Comparison of ENCODE assay signal across 21 cellular contexts in genomic region chr4:54213001-54213400, GRCh38. TPM values are rescaled to one million over a fixed set of nuclear protein-coding genes. Genes with fewer than 3 reads are reported as not detected.
DNase-seq lines count a peak whose midpoint lies in the region; ATAC-seq and TF ChIP-seq lines count a peak whose summit lies in the region.
"Had no signal": no experiment of that assay in that cellular context is flagged by ENCODE, and none has a peak within 500 bp of the region (broad histone marks: within the 10 kb centered on the region; RNA-seq: fewer than 3 reads in every experiment).

No MANE protein-coding gene starts in this region.

- H3K27me3 ChIP-seq in IMR-90 (ENCODE audit: control insufficient read depth, insufficient read depth, low read length) (no peaks in the 10 kb centered on the region), neural progenitor cell (peaks cover 9% of the 10 kb centered on the region), colonic mucosa (peaks cover under 1% of the 10 kb centered on the region)

- H3K9ac ChIP-seq in IMR-90 (ENCODE audit: low read depth, low read length) (no peak overlapping the region), neural progenitor cell (no peak overlapping the region), colonic mucosa (ENCODE audit: low read depth in 2 of 2, low read length in 2 of 2) (no peak overlapping the region)

- no peaks in the 10 kb centered on the region for H3F3A ChIP-seq in neural progenitor cell (ENCODE audit: low read depth)

- no peak overlapping the region for H2BK5ac ChIP-seq in IMR-90 (ENCODE audit: low read depth, low read length, poor library complexity, severe bottlenecking)

- no TSS peak for BruUV-seq in IMR-90 (replicated peaks; lab: Mats Ljungman, UMichigan)

- H4K20me1 ChIP-seq in IMR-90 (ENCODE audit: insufficient read depth, low read length) (no peaks in the 10 kb centered on the region), neural progenitor cell (ENCODE audit: low read depth) (no peaks in the 10 kb centered on the region)

- dilution Hi-C loops in IMR-90 (cut with HindIII; ENCODE audit: low sequenced_read_pairs, unreplicated experiment): no loop called here

- WGBS in IMR-90 (ENCODE audit: extremely low coverage in 2 of 2, insufficient read length in 1 of 2), 2 experiments: 100% methylated on average over 1 of the region's 3 CpGs; no CpG with 5 or more reads in 1 of the 2 experiments

- H3K56ac ChIP-seq in IMR-90 (ENCODE audit: extremely low read depth, insufficient read depth, low read length): no peak overlapping the region

- intact Hi-C loops in IMR-90 (cut with micrococcal nuclease): no loop called here
- intact Hi-C loops in activated naive CD4-positive, alpha-beta T cell treated with anti-CD3 and anti-CD28 coated beads for 36 hours (cut with micrococcal nuclease): no loop called here
- intact Hi-C loops in colonic mucosa (cut with DNase I): loop anchor here (10.0 kb wide), 2 partner anchors 108 to 508 kb away; partner anchors contain the start of gene GSX2

- H3K36me3 ChIP-seq in IMR-90 (ENCODE audit: control insufficient read depth, insufficient read depth, low read length) (no peaks in the 10 kb centered on the region), neural progenitor cell (no peaks in the 10 kb centered on the region), colonic mucosa (no peaks in the 10 kb centered on the region)

- no peak overlapping the region for H3K4me2 ChIP-seq in IMR-90 (ENCODE audit: low read depth, low read length)
- no peak overlapping the region for H3K4me2 ChIP-seq in neural progenitor cell
- H3K4me2 ChIP-seq: A549 had no signal

- H3K4ac ChIP-seq in IMR-90 (ENCODE audit: low read depth, low read length): no peak overlapping the region

- no peaks in the 10 kb centered on the region for H3K9me3 ChIP-seq in IMR-90 (ENCODE audit: control insufficient read depth, insufficient read depth, low read length)
- H3K9me3 ChIP-seq in neural progenitor cell (ENCODE audit: low read depth): no peaks in the 10 kb centered on the region
- no peaks in the 10 kb centered on the region for H3K9me3 ChIP-seq in colonic mucosa
- H3K9me3 ChIP-seq: A549 had no signal

- H3K9me1 ChIP-seq in IMR-90 (ENCODE audit: insufficient read depth, low read length): no peaks in the 10 kb centered on the region

- TF ChIP-seq CTCF in AG10803 (conservative IDR thresholded peaks at IDR 0.05; ENCODE audit: low read length) (no peak), IMR-90 (conservative IDR thresholded peaks at IDR 0.05; ENCODE audit: low read depth, low read length) (no peak), fibroblast of mammary gland (conservative IDR thresholded peaks at IDR 0.05; ENCODE audit: control insufficient read depth, insufficient read depth, low read depth, low read length) (no peak), neural progenitor cell (IDR thresholded peaks at IDR 0.05) (no peak), colonic mucosa (IDR thresholded peaks at IDR 0.05) (no peak)

- H3K79me1 ChIP-seq in IMR-90 (ENCODE audit: low read depth in 1 of 2, low read length in 2 of 2): peaks cover 0 to 1% of the 10 kb centered on the region in 2 experiments; a peak in 1 of 4 replicates

- in situ Hi-C loops in IMR-90 (cut with MboI; ENCODE audit: low sequenced_read_pairs): loop anchor here (10.0 kb wide), 1 partner anchor 148 kb away; the partner anchor contains the start of gene CHIC2

- no peak overlapping the region for H3K14ac ChIP-seq in IMR-90 (replicated peaks; ENCODE audit: low read depth, low read length)

- peaks cover 5% of the 10 kb centered on the region for H3K4me1 Mint-ChIP-seq in neural progenitor cell
- H3K4me1 Mint-ChIP-seq in activated naive CD4-positive, alpha-beta T cell treated with anti-CD3 and anti-CD28 coated beads for 36 hours (ENCODE audit: low read depth): peaks cover 4% of the 10 kb centered on the region
- H3K4me1 Mint-ChIP-seq in activated CD8-positive, alpha-beta memory T cell treated with anti-CD3 and anti-CD28 coated beads, Interleukin-2, amount 10 ng/mL, durations not matched to agents 7 days and 5 days: peaks cover 4% of the 10 kb centered on the region

- H4K91ac ChIP-seq in IMR-90 (ENCODE audit: insufficient read depth, low read depth, low read length): no peak overlapping the region

- no peaks in the 10 kb centered on the region for H3K79me2 ChIP-seq in neural progenitor cell (ENCODE audit: low read depth)

- no peak overlapping the region for H3K27ac Mint-ChIP-seq in neural progenitor cell
- no peak overlapping the region for H3K27ac Mint-ChIP-seq in activated naive CD4-positive, alpha-beta T cell treated with anti-CD3 and anti-CD28 coated beads for 36 hours
- no peak overlapping the region for H3K27ac Mint-ChIP-seq in activated CD8-positive, alpha-beta memory T cell treated with anti-CD3 and anti-CD28 coated beads, Interleukin-2, amount 10 ng/mL, durations not matched to agents 7 days and 5 days
- H3K27ac Mint-ChIP-seq: IgD-negative memory B cell had no signal

- no peak for ATAC-seq in IMR-90 (ENCODE audit: low read depth)
- no peak for ATAC-seq in activated CD8-positive, alpha-beta memory T cell treated with anti-CD3 and anti-CD28 coated beads, Interleukin-2, amount 10 ng/mL, durations not matched to agents 7 days and 5 days
- ATAC-seq: A549, HCT116, PC-3 had no signal

- POLR2A ChIA-PET in IMR-90 (lab: Charles Lee; ENCODE audit: unreplicated experiment): interaction anchor here (0.6 kb wide), 1 partner anchor 845 kb away, joined by 10 read pairs; no protein-coding TSS in a partner anchor

- H3K9me3 Mint-ChIP-seq in neural progenitor cell: peaks cover 4% of the 10 kb centered on the region
- no peaks in the 10 kb centered on the region for H3K9me3 Mint-ChIP-seq in activated naive CD4-positive, alpha-beta T cell treated with anti-CD3 and anti-CD28 coated beads for 36 hours
- H3K9me3 Mint-ChIP-seq in activated CD8-positive, alpha-beta memory T cell treated with anti-CD3 and anti-CD28 coated beads, Interleukin-2, amount 10 ng/mL, durations not matched to agents 7 days and 5 days (ENCODE audit: low read depth): no peaks in the 10 kb centered on the region

- no peak overlapping the region for H2AK9ac ChIP-seq in IMR-90 (replicated peaks; ENCODE audit: low read depth, low read length, poor library complexity)

- H2AFZ ChIP-seq in IMR-90 (replicated peaks; ENCODE audit: low read length, poor library complexity) (peak overlapping the region; percentile 47), neural progenitor cell (replicated peaks) (peak overlapping the region; percentile 42)

- H3K4me3 Mint-ChIP-seq in neural progenitor cell: no peak overlapping the region
- H3K4me3 Mint-ChIP-seq in activated naive CD4-positive, alpha-beta T cell treated with anti-CD3 and anti-CD28 coated beads for 36 hours: no peak overlapping the region
- H3K4me3 Mint-ChIP-seq in activated CD8-positive, alpha-beta memory T cell treated with anti-CD3 and anti-CD28 coated beads, Interleukin-2, amount 10 ng/mL, durations not matched to agents 7 days and 5 days: no peak overlapping the region
- H3K4me3 Mint-ChIP-seq: IgD-negative memory B cell had no signal

- H3K27me3 Mint-ChIP-seq in neural progenitor cell (ENCODE audit: insufficient read depth, low read depth): peaks cover 5% of the 10 kb centered on the region
- H3K27me3 Mint-ChIP-seq in activated naive CD4-positive, alpha-beta T cell treated with anti-CD3 and anti-CD28 coated beads for 36 hours (ENCODE audit: low read depth): peaks cover 24% of the 10 kb centered on the region
- H3K27me3 Mint-ChIP-seq in activated CD8-positive, alpha-beta memory T cell treated with anti-CD3 and anti-CD28 coated beads, Interleukin-2, amount 10 ng/mL, durations not matched to agents 7 days and 5 days: peaks cover 16% of the 10 kb centered on the region

- DNase-seq in AG10803 (ENCODE audit: low read depth) (peak; percentile 31), IMR-90 (no peak), fibroblast of mammary gland (ENCODE audit: low read depth) (peak; percentile 5), neural progenitor cell (ENCODE audit: low spot score) (no peak), colonic mucosa (no peak)
- DNase-seq in activated naive CD4-positive, alpha-beta T cell treated with anti-CD3 and anti-CD28 coated beads for 36 hours: no peak
- no peak for DNase-seq in activated CD8-positive, alpha-beta memory T cell treated with anti-CD3 and anti-CD28 coated beads, Interleukin-2, amount 10 ng/mL, durations not matched to agents 7 days and 5 days
- DNase-seq: AML-193, DMS79 treated with DMSO at 0.1 percent for 48 hours, GOT3, Karpas-422, NCI-H1417 treated with DMSO at 0.1 percent for 48 hours, NCI-H1930, NCI-H345, NCI-H524 treated with DMSO at 0.1 percent for 48 hours, PC-3 had no signal

- no peak for TF ChIP-seq POLR2A in IMR-90 (IDR thresholded peaks at IDR 0.05; ENCODE audit: low read depth, low read length)

- no peak overlapping the region for H4K8ac ChIP-seq in IMR-90 (ENCODE audit: low read depth in 2 of 2, low read length in 2 of 2)

- no peaks in the 10 kb centered on the region; the same call in 1 of the 2 replicates for H3K4me1 ChIP-seq in IMR-90 (ENCODE audit: control insufficient read depth, insufficient read depth, low read length)
- H3K4me1 ChIP-seq in neural progenitor cell: no peaks in the 10 kb centered on the region
- H3K4me1 ChIP-seq in colonic mucosa: no peaks in the 10 kb centered on the region

- no peak overlapping the region for H3K18ac ChIP-seq in IMR-90 (ENCODE audit: low read depth, low read length)

- H2AK5ac ChIP-seq in IMR-90 (ENCODE audit: low read depth, low read length): no peak overlapping the region

- H3K27ac ChIP-seq in IMR-90 (ENCODE audit: insufficient read depth, low read length) (no peak overlapping the region), neural progenitor cell (no peak overlapping the region), colonic mucosa (no peak overlapping the region)
- H3K27ac ChIP-seq: A549, C4-2B had no signal

- CTCF ChIA-PET in IMR-90 (lab: Yijun Ruan, JAX): no interaction called here
- CTCF ChIA-PET in activated naive CD4-positive, alpha-beta T cell treated with anti-CD3 and anti-CD28 coated beads for 36 hours (lab: Charles Lee): interaction anchor here (1.1 to 8.8 kb wide), 4 partner anchors 10 to 283 kb away, joined by 3 to 132 read pairs (median 4); no protein-coding TSS in a partner anchor
- CTCF ChIA-PET in activated CD8-positive, alpha-beta memory T cell treated with anti-CD3 and anti-CD28 coated beads, Interleukin-2, amount 10 ng/mL, durations not matched to agents 7 days and 5 days (lab: Charles Lee): interaction anchor here (1.5 to 2.1 kb wide), 2 partner anchors 21 to 304 kb away, joined by 6 to 8 read pairs; no protein-coding TSS in a partner anchor

- H2BK120ac ChIP-seq in IMR-90 (ENCODE audit: low read depth, low read length): 0 out of 2 replicates have a peak overlapping the region, but pooled peaks have one; percentile 32

- H4K5ac ChIP-seq in IMR-90 (ENCODE audit: low read depth, low read length): no peak overlapping the region

- TF ChIP-seq RAD21 in IMR-90 (IDR thresholded peaks at IDR 0.05; ENCODE audit: low read length): no peak

- no peaks in the 10 kb centered on the region for H3K36me3 Mint-ChIP-seq in neural progenitor cell
- H3K36me3 Mint-ChIP-seq in activated naive CD4-positive, alpha-beta T cell treated with anti-CD3 and anti-CD28 coated beads for 36 hours (ENCODE audit: low read depth): no peaks in the 10 kb centered on the region
- H3K36me3 Mint-ChIP-seq in activated CD8-positive, alpha-beta memory T cell treated with anti-CD3 and anti-CD28 coated beads, Interleukin-2, amount 10 ng/mL, durations not matched to agents 7 days and 5 days: no peaks in the 10 kb centered on the region

- no peak overlapping the region for H2BK15ac ChIP-seq in IMR-90 (ENCODE audit: low read depth, low read length)

- no peak overlapping the region for H3K23ac ChIP-seq in IMR-90 (ENCODE audit: low read depth, low read length)

- H3K4me3 ChIP-seq in AG10803 (ENCODE audit: low read length) (no peak overlapping the region), IMR-90 (ENCODE audit: insufficient read depth, low read depth, low read length) (no peak overlapping the region), fibroblast of mammary gland (ENCODE audit: control insufficient read depth, low read depth, low read length) (no peak overlapping the region), neural progenitor cell (no peak overlapping the region), colonic mucosa (no peak overlapping the region)
- H3K4me3 ChIP-seq: A549 had no signal

- no peak overlapping the region for H2BK20ac ChIP-seq in IMR-90 (ENCODE audit: low read depth, low read length)

RNA-seq across cellular contexts. Expression of gene PDGFRA, which starts 16.1 kb away (rescaled TPM):
- total RNA-seq in IMR-90 (2012; rRNA removed) (157 and 168 TPM in 2 replicates), neural progenitor cell (ENCODE audit: low replicate concordance) (1.8 and 2.1 TPM in 2 replicates), colonic mucosa (10 to 100 TPM; 20.5 to 32.5 TPM)
- polyA plus RNA-seq in IMR-90 (2012; rRNA removed): 50.0 and 60.8 TPM in 2 replicates
- 17.1 and 26.5 TPM in 2 replicates for polyA plus RNA-seq in IMR-90 (2012; cell fraction: cytosol; rRNA removed)
- 16.4 and 107 TPM in 2 replicates for polyA plus RNA-seq in IMR-90 (2012; cell fraction: nucleus; rRNA removed; ENCODE audit: low replicate concordance)
- not detected for total RNA-seq in activated naive CD4-positive, alpha-beta T cell treated with anti-CD3 and anti-CD28 coated beads for 36 hours
- not detected for total RNA-seq in activated CD8-positive, alpha-beta memory T cell treated with anti-CD3 and anti-CD28 coated beads, Interleukin-2, amount 10 ng/mL, durations not matched to agents 7 days and 5 days
- total RNA-seq: MCF 10A had no signal
- polyA plus RNA-seq: IgD-negative memory B cell had no signal

Comparison
In these comparisons a context has a peak if more than half of its experiments do, and no peak if none do; other contexts are left out.
1. DNase-seq: peak in AG10803 (single experiment) and fibroblast of mammary gland (single experiment); none in IMR-90 (single experiment), neural progenitor cell (single experiment), activated naive CD4-positive, alpha-beta T cell treated with anti-CD3 and anti-CD28 coated beads for 36 hours (single experiment), colonic mucosa (single experiment) and activated CD8-positive, alpha-beta memory T cell treated with anti-CD3 and anti-CD28 coated beads, Interleukin-2, amount 10 ng/mL, durations not matched to agents 7 days and 5 days (single experiment).